In the genomic region with DNA sequence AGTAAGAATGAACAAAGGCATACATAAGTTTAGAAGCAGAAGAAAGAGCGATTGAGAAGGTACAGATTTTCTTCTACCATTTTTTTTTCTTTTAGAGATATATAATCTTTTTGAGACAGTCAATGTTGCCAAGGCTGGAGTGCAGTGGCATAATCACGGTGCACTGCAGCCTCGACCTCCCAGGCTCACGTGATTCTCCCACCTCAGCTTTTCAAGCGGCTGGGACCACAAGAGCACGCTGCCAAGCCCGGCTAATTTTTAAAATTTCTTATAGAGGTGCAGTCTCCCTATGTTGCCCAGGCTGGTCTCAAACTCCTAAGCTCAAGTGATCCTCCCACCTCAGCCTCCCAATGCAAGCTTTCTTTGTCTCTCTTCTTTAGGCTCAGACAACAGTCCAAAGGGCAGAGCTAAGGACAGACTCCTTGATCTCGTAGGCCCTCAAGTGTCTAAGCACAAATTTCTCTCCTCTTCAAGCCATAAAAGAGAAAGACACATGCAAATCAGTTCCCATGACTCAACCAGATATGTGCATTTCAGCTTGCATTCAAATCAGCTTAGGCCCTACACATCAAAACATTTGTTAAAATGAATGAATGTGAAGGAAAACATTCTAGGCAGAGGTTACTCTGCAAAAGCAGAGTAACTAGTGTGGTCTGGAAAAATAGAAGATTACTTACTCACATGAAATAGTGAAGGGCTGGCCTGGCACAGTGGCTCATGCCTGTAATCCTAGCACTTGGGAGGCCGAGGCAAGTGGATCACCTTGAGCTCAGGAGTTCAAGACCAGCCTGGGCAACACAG, we compare ENCODE assay signal across 9 cellular contexts. TPM values are rescaled to one million over a fixed set of nuclear protein-coding genes. Genes with fewer than 3 reads are reported as not detected.
DNase-seq lines count a peak whose midpoint lies in the region; ATAC-seq and TF ChIP-seq lines count a peak whose summit lies in the region.
"Had no signal": no experiment of that assay in that cellular context is flagged by ENCODE, and none has a peak within 500 bp of the region (broad histone marks: within the 10 kb centered on the region; RNA-seq: fewer than 3 reads in every experiment).

No MANE protein-coding gene starts in this region.

- no peak overlapping the region for H3K27ac Mint-ChIP-seq in glutamatergic neuron (ENCODE audit: unreplicated experiment)

- H3K79me2 ChIP-seq in DOHH2 (ENCODE audit: control insufficient read depth, low read length), result peaks cover 99% of the 10 kb centered on the region

- H3K4me3 Mint-ChIP-seq in glutamatergic neuron (ENCODE audit: unreplicated experiment), result no peak overlapping the region

- H3K4me3 ChIP-seq in DOHH2 (ENCODE audit: low read length), result peak overlapping the region; percentile 40
- H3K4me3 ChIP-seq in fibroblast of villous mesenchyme (ENCODE audit: low read depth, low read length), result no peak overlapping the region

- H3K9me3 ChIP-seq in DOHH2 (ENCODE audit: control insufficient read depth, insufficient read depth, low read length), result no peaks in the 10 kb centered on the region

- no peaks in the 10 kb centered on the region for H3K27me3 ChIP-seq in DOHH2 (ENCODE audit: control insufficient read depth, low read length)

- H3K9me2 ChIP-seq in DOHH2 (replicated peaks; ENCODE audit: control insufficient read depth, low read length), result no peaks in the 10 kb centered on the region

- H3K4me2 ChIP-seq in DOHH2 (ENCODE audit: low read length), result peak overlapping the region; percentile 73

- H4K20me1 ChIP-seq in DOHH2 (ENCODE audit: control insufficient read depth, insufficient read depth, low read depth, low read length), result 0 out of 2 replicates have a peak, but pooled peaks cover 3% of the 10 kb centered on the region

- TF ChIP-seq CTCF in DOHH2 (IDR thresholded peaks at IDR 0.05; ENCODE audit: low read depth, low read length, poor library complexity, severe bottlenecking), result no peak
- no peak for TF ChIP-seq CTCF in fibroblast of villous mesenchyme (IDR thresholded peaks at IDR 0.05; ENCODE audit: insufficient read depth, low read depth, low read length)
- no peak for TF ChIP-seq CTCF in glutamatergic neuron (IDR thresholded peaks at IDR 0.05; ENCODE audit: partially characterized antibody, unreplicated experiment)

- H3K4me1 Mint-ChIP-seq in glutamatergic neuron (ENCODE audit: low read depth, unreplicated experiment), result no peaks in the 10 kb centered on the region

- no peaks in the 10 kb centered on the region; the same call in 1 of the 2 replicates for H3K36me3 ChIP-seq in DOHH2 (ENCODE audit: control insufficient read depth, low read length)

- no peaks in the 10 kb centered on the region for H3K36me3 Mint-ChIP-seq in glutamatergic neuron (ENCODE audit: unreplicated experiment)

- peak overlapping the region; percentile 69 for H3K27ac ChIP-seq in DOHH2 (ENCODE audit: low read depth, low read length)

- no peaks in the 10 kb centered on the region for H3K27me3 Mint-ChIP-seq in glutamatergic neuron (ENCODE audit: unreplicated experiment)

- H3K9me3 Mint-ChIP-seq in glutamatergic neuron (ENCODE audit: unreplicated experiment), result peaks cover 2% of the 10 kb centered on the region

- peak; percentile 47 for ATAC-seq in GM21360 (IDR thresholded peaks at IDR 0.05; ENCODE audit: unreplicated experiment)
- ATAC-seq in HG03575 (IDR thresholded peaks at IDR 0.05; ENCODE audit: extremely low read depth, insufficient number of reproducible peaks, low FRiP score, unreplicated experiment), result peak; percentile 42

- peak; percentile 24 for DNase-seq in fibroblast of villous mesenchyme (ENCODE audit: low read depth)
- DNase-seq in SKM-1 (lab: John Stamatoyannopoulos, UW; ENCODE audit: unreplicated experiment), result no peak
- no peak for DNase-seq in posterior vena cava (ENCODE audit: low spot score)
- no peak for DNase-seq in glutamatergic neuron
- DNase-seq in stimulated activated CD4-positive, alpha-beta T cell treated with anti-CD3 and anti-CD28 coated beads, Interleukin-15, amount 100 ng/mL, for 24 hours, result no peak
- DNase-seq: kidney had no signal

- H3K4me1 ChIP-seq in DOHH2 (ENCODE audit: control insufficient read depth, low read length), result peaks cover 78% of the 10 kb centered on the region

- peaks cover 29% of the 10 kb centered on the region for H3F3A ChIP-seq in DOHH2 (ENCODE audit: control insufficient read depth, insufficient read depth)

- intact Hi-C loops in posterior vena cava (cut with DNase I), result no loop called here

RNA-seq across cellular contexts. Expression of gene ITSN2, which starts 18.0 kb away (rescaled TPM):
- 23.2 and 35.8 TPM in 2 replicates for total RNA-seq in fibroblast of villous mesenchyme
- total RNA-seq in posterior vena cava, result 10 to 100 TPM; 57.7 to 77.0 TPM
- total RNA-seq in glutamatergic neuron (ENCODE audit: unreplicated experiment), result 6.4 TPM
